6 cellular contexts compared by ENCODE assay signal in genomic region chr17:7953266-7953665, GRCh38. TPM values are rescaled to one million over a fixed set of nuclear protein-coding genes. Genes with fewer than 3 reads are reported as not detected.
"Had no signal": no experiment of that assay in that cellular context is flagged by ENCODE, and none has a peak within 500 bp of the region (broad histone marks: within the 10 kb centered on the region; RNA-seq: fewer than 3 reads in every experiment).

No MANE protein-coding gene starts in this region.

RNA-seq across cellular contexts. Expression of gene KCNAB3, which starts 23.6 kb away (rescaled TPM):
- total RNA-seq: M059J had no signal

RNA-seq across cellular contexts. Expression of gene GUCY2D, which starts 49.1 kb away (rescaled TPM):
- total RNA-seq: M059J, PC-3, Peyer's patch, Right ventricle myocardium superior, SJSA1 had no signal
- polyA plus RNA-seq: SK-N-SH had no signal
